Comparison of ENCODE assay signal across 9 cellular contexts in the genomic region with DNA sequence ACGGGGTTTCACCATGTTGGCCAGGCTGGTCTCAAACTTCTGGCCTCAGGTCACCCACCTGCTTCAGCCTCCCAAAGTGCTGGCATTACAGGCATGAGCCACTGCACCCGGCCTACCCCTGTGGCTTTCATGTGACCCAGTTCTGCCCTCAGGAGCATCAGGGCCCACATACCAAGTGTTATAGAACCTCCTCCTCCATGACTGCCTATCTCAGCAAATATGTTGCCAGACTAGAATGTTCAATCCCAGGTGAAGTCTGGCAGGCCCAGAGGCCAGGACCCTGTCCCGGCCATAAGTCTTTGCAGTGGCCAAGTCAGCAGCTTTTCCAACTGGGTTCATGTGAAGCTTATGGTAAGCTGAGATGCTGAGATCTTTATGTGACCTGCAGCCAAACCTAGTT. TPM values are rescaled to one million over a fixed set of nuclear protein-coding genes. Genes with fewer than 3 reads are reported as not detected.
"Had no signal": no experiment of that assay in that cellular context is flagged by ENCODE, and none has a peak within 500 bp of the region (broad histone marks: within the 10 kb centered on the region; RNA-seq: fewer than 3 reads in every experiment).

No MANE protein-coding gene starts in this region.

- H3K4me1 Mint-ChIP-seq: IgD-negative memory B cell had no signal

- H3K4me3 Mint-ChIP-seq: HFFc6, IgD-negative memory B cell had no signal

- H3K9ac ChIP-seq: GM23248 had no signal

- H2AFZ ChIP-seq: GM23248 had no signal

- H3K27ac Mint-ChIP-seq: HFFc6, IgD-negative memory B cell had no signal

- H3K4me1 ChIP-seq: HAP-1 had no signal

- H3K9me3 ChIP-seq: HAP-1 had no signal

- H3K36me3 Mint-ChIP-seq: IgD-negative memory B cell had no signal

- H3K4me3 ChIP-seq: GM23248, HAP-1 had no signal

- H3K9me3 Mint-ChIP-seq: HFFc6 had no signal

- DNase-seq: GM23248, GOT3, H7, HFFc6 had no signal

- H3K36me3 ChIP-seq: HAP-1 had no signal

- H3K27ac ChIP-seq: GM23248, HL-60 had no signal

- FAIRE-seq: HepG2 had no signal

RNA-seq across cellular contexts. Expression of gene SMPD3, which starts 9.8 kb away (rescaled TPM):
- total RNA-seq: H4 had no signal
